ENCODE assay signal across 8 cellular contexts in genomic region chr13:25292301-25292700, GRCh38. TPM values are rescaled to one million over a fixed set of nuclear protein-coding genes. Genes with fewer than 3 reads are reported as not detected.
DNase-seq lines count a peak whose midpoint lies in the region; ATAC-seq and TF ChIP-seq lines count a peak whose summit lies in the region.

No MANE protein-coding gene starts in this region.

- H3K9me3 ChIP-seq in DND-41 (ENCODE audit: insufficient read depth, low read length, severe bottlenecking) (no peaks in the 10 kb centered on the region), T-helper 17 cell (ENCODE audit: control insufficient read depth, low read length, poor library complexity, severe bottlenecking) (no peaks in the 10 kb centered on the region)

- TF ChIP-seq CTCF in DND-41 (IDR thresholded peaks at IDR 0.05; ENCODE audit: borderline replicate concordance, extremely low read depth, low read length, poor library complexity, severe bottlenecking) (no peak), kidney epithelial cell (IDR thresholded peaks at IDR 0.05; ENCODE audit: insufficient read depth, low read length, poor library complexity, severe bottlenecking) (no peak)

- H3K27ac ChIP-seq in DND-41 (ENCODE audit: low read length) = peak overlapping the region; percentile 84
- no peak overlapping the region for H3K27ac ChIP-seq in caudate nucleus (ENCODE audit: low read depth, low read length)

- peaks cover 33% of the 10 kb centered on the region for H3K4me1 ChIP-seq in DND-41 (ENCODE audit: insufficient read depth, low read length)

- peaks cover 8% of the 10 kb centered on the region for H3K4me1 Mint-ChIP-seq in T-helper 17 cell

- peak; percentile 96 for ATAC-seq in DND-41 (ENCODE audit: insufficient read depth, low read depth)
- peak; percentile 67 for ATAC-seq in T-helper 17 cell
- no peak for ATAC-seq in HG03095 (IDR thresholded peaks at IDR 0.05; ENCODE audit: unreplicated experiment)
- no peak for ATAC-seq in HG03108 (IDR thresholded peaks at IDR 0.05; ENCODE audit: unreplicated experiment)

- H3K27ac Mint-ChIP-seq in T-helper 17 cell = peak overlapping the region; percentile 77

- H3K4me3 Mint-ChIP-seq in T-helper 17 cell = peak overlapping the region; percentile 21

- no peaks in the 10 kb centered on the region for H3K36me3 Mint-ChIP-seq in T-helper 17 cell (ENCODE audit: low read depth)

- H3K4me2 ChIP-seq in DND-41 (ENCODE audit: insufficient read depth, low read length) = peak overlapping the region; percentile 54

- DNase-seq in DND-41 = peak; percentile 78
- DNase-seq in NAMALWA (ENCODE audit: low spot score) = peak; percentile 19
- no peak for DNase-seq in T-helper 17 cell
- peak; percentile 34 for DNase-seq in kidney epithelial cell (ENCODE audit: low read depth)
- no peak for DNase-seq in caudate nucleus (lab: John Stamatoyannopoulos, UW)
- no peak for DNase-seq in activated gamma-delta T cell (lab: John Stamatoyannopoulos, UW)

- peak overlapping the region; percentile 38 for H3K9ac ChIP-seq in DND-41 (ENCODE audit: low read depth, low read length)

- no peaks in the 10 kb centered on the region for H4K20me1 ChIP-seq in DND-41 (ENCODE audit: insufficient read depth, low read length)

- no peaks in the 10 kb centered on the region for H3K27me3 ChIP-seq in DND-41 (ENCODE audit: insufficient read depth, low read length, poor library complexity)
- H3K27me3 ChIP-seq in kidney epithelial cell (ENCODE audit: control insufficient read depth, insufficient read depth, low read length) = no peaks in the 10 kb centered on the region

- no peaks in the 10 kb centered on the region for H3K79me2 ChIP-seq in DND-41 (ENCODE audit: insufficient read depth, low read length)

- H3K27me3 Mint-ChIP-seq in T-helper 17 cell = no peaks in the 10 kb centered on the region

- H2AFZ ChIP-seq in DND-41 (ENCODE audit: low read depth, low read length) = peak overlapping the region; percentile 73

- H3K36me3 ChIP-seq in DND-41 (ENCODE audit: insufficient read depth, low read length) (no peaks in the 10 kb centered on the region), kidney epithelial cell (ENCODE audit: control insufficient read depth, insufficient read depth, low read length) (no peaks in the 10 kb centered on the region)

- H3K4me3 ChIP-seq in DND-41 (ENCODE audit: low read depth in 1 of 2, low read length in 2 of 2) (0 out of 4 replicates have a peak overlapping the region, but pooled peaks of 1 of the 2 experiments have one; percentile 24), kidney epithelial cell (ENCODE audit: low read depth, low read length) (no peak overlapping the region)

RNA-seq across cellular contexts. Expression of gene MTMR6, which starts 5.0 kb away (rescaled TPM):
- 10 to 100 TPM; 27.2 to 38.6 TPM for total RNA-seq in T-helper 17 cell
- total RNA-seq in kidney epithelial cell = 25.7 and 27.6 TPM in 2 replicates

RNA-seq across cellular contexts. Expression of gene NUP58, which starts 9.1 kb away (rescaled TPM):
- total RNA-seq in T-helper 17 cell = 10 to 100 TPM; 68.6 to 69.6 TPM
- 56.0 and 90.5 TPM in 2 replicates for total RNA-seq in kidney epithelial cell

Comparison
In these comparisons a context has a peak if more than half of its experiments do, and no peak if none do; other contexts are left out.
1. ATAC-seq: peak in DND-41 (single experiment) and T-helper 17 cell (single experiment); none in HG03095 (single experiment) and HG03108 (single experiment).
2. DNase-seq: peak in DND-41 (single experiment), NAMALWA (single experiment) and kidney epithelial cell (single experiment); none in T-helper 17 cell (0 of 3), caudate nucleus (0 of 61) and activated gamma-delta T cell (single experiment).